ENCODE assay signal across 1 cellular context in the genomic region with DNA sequence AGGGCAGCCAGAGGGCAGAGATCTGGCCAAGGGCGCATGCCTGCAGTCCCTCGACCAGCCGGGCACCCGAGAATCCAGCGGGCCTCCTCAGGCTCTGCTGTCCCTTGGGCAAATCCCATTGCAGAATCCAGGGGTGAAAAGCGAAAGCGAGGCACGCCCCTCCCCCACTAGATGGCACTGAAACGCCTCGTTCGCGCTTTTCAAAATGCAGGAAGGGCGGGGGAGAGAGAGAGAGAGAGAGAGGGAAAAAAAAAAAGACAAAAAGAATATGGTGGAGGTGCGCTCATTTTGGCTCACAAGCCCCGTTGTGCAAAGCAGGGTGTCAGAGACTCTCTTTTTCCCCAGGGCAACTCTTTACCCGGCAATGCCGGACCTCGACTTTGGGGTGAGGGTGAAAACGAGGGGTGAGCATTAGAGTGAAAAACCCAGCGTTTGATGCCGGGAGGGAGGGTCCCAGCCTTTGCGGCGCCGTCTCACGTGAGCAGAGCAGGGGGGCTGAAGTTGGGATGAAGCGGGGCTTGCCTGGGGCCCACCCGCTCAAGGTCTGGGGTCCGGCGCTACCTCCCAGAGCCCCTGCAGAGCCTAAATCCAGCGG.
TF ChIP-seq lines count a peak whose summit lies in the region.

No MANE protein-coding gene starts in this region.

TF ChIP-seq in WTC11, 78 proteins besides CTCF, POLR2A, EP300 and RAD21 (continued from another document):
- TF ChIP-seq, protein P1, sequence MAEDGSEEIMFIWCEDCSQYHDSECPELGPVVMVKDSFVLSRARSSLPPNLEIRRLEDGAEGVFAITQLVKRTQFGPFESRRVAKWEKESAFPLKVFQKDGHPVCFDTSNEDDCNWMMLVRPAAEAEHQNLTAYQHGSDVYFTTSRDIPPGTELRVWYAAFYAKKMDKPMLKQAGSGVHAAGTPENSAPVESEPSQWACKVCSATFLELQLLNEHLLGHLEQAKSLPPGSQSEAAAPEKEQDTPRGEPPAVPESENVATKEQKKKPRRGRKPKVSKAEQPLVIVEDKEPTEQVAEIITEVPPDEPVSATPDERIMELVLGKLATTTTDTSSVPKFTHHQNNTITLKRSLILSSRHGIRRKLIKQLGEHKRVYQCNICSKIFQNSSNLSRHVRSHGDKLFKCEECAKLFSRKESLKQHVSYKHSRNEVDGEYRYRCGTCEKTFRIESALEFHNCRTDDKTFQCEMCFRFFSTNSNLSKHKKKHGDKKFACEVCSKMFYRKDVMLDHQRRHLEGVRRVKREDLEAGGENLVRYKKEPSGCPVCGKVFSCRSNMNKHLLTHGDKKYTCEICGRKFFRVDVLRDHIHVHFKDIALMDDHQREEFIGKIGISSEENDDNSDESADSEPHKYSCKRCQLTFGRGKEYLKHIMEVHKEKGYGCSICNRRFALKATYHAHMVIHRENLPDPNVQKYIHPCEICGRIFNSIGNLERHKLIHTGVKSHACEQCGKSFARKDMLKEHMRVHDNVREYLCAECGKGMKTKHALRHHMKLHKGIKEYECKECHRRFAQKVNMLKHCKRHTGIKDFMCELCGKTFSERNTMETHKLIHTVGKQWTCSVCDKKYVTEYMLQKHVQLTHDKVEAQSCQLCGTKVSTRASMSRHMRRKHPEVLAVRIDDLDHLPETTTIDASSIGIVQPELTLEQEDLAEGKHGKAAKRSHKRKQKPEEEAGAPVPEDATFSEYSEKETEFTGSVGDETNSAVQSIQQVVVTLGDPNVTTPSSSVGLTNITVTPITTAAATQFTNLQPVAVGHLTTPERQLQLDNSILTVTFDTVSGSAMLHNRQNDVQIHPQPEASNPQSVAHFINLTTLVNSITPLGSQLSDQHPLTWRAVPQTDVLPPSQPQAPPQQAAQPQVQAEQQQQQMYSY (CRISPR knock-in tag; IDR thresholded peaks at IDR 0.05) = no peak
- TF ChIP-seq, protein P2, sequence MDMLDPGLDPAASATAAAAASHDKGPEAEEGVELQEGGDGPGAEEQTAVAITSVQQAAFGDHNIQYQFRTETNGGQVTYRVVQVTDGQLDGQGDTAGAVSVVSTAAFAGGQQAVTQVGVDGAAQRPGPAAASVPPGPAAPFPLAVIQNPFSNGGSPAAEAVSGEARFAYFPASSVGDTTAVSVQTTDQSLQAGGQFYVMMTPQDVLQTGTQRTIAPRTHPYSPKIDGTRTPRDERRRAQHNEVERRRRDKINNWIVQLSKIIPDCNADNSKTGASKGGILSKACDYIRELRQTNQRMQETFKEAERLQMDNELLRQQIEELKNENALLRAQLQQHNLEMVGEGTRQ (CRISPR knock-in tag; IDR thresholded peaks at IDR 0.05) = peak; percentile 68
- no peak for TF ChIP-seq RELA (CRISPR knock-in tag; IDR thresholded peaks at IDR 0.05; ENCODE audit: borderline replicate concordance)
- TF ChIP-seq, protein P3, sequence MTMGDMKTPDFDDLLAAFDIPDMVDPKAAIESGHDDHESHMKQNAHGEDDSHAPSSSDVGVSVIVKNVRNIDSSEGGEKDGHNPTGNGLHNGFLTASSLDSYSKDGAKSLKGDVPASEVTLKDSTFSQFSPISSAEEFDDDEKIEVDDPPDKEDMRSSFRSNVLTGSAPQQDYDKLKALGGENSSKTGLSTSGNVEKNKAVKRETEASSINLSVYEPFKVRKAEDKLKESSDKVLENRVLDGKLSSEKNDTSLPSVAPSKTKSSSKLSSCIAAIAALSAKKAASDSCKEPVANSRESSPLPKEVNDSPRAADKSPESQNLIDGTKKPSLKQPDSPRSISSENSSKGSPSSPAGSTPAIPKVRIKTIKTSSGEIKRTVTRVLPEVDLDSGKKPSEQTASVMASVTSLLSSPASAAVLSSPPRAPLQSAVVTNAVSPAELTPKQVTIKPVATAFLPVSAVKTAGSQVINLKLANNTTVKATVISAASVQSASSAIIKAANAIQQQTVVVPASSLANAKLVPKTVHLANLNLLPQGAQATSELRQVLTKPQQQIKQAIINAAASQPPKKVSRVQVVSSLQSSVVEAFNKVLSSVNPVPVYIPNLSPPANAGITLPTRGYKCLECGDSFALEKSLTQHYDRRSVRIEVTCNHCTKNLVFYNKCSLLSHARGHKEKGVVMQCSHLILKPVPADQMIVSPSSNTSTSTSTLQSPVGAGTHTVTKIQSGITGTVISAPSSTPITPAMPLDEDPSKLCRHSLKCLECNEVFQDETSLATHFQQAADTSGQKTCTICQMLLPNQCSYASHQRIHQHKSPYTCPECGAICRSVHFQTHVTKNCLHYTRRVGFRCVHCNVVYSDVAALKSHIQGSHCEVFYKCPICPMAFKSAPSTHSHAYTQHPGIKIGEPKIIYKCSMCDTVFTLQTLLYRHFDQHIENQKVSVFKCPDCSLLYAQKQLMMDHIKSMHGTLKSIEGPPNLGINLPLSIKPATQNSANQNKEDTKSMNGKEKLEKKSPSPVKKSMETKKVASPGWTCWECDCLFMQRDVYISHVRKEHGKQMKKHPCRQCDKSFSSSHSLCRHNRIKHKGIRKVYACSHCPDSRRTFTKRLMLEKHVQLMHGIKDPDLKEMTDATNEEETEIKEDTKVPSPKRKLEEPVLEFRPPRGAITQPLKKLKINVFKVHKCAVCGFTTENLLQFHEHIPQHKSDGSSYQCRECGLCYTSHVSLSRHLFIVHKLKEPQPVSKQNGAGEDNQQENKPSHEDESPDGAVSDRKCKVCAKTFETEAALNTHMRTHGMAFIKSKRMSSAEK (CRISPR knock-in tag; IDR thresholded peaks at IDR 0.05; ENCODE audit: borderline replicate concordance) = no peak
- TF ChIP-seq ETV6 (CRISPR knock-in tag; IDR thresholded peaks at IDR 0.05) = no peak
- TF ChIP-seq SMAD4 (CRISPR knock-in tag; IDR thresholded peaks at IDR 0.05) = no peak
- no peak for TF ChIP-seq JUN (CRISPR knock-in tag; IDR thresholded peaks at IDR 0.05)
- TF ChIP-seq FOXJ3 (CRISPR knock-in tag; IDR thresholded peaks at IDR 0.05; ENCODE audit: borderline replicate concordance) = no peak
- TF ChIP-seq, protein P4, sequence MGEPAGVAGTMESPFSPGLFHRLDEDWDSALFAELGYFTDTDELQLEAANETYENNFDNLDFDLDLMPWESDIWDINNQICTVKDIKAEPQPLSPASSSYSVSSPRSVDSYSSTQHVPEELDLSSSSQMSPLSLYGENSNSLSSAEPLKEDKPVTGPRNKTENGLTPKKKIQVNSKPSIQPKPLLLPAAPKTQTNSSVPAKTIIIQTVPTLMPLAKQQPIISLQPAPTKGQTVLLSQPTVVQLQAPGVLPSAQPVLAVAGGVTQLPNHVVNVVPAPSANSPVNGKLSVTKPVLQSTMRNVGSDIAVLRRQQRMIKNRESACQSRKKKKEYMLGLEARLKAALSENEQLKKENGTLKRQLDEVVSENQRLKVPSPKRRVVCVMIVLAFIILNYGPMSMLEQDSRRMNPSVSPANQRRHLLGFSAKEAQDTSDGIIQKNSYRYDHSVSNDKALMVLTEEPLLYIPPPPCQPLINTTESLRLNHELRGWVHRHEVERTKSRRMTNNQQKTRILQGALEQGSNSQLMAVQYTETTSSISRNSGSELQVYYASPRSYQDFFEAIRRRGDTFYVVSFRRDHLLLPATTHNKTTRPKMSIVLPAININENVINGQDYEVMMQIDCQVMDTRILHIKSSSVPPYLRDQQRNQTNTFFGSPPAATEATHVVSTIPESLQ (CRISPR knock-in tag; IDR thresholded peaks at IDR 0.05) = no peak
- no peak for TF ChIP-seq FOXP1 (CRISPR knock-in tag; IDR thresholded peaks at IDR 0.05; ENCODE audit: borderline replicate concordance)
- TF ChIP-seq, protein P5, sequence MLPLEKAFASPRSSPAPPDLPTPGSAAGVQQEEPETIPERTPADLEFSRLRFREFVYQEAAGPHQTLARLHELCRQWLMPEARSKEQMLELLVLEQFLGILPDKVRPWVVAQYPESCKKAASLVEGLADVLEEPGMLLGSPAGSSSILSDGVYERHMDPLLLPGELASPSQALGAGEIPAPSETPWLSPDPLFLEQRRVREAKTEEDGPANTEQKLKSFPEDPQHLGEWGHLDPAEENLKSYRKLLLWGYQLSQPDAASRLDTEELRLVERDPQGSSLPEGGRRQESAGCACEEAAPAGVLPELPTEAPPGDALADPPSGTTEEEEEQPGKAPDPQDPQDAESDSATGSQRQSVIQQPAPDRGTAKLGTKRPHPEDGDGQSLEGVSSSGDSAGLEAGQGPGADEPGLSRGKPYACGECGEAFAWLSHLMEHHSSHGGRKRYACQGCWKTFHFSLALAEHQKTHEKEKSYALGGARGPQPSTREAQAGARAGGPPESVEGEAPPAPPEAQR (CRISPR knock-in tag; IDR thresholded peaks at IDR 0.05) = no peak
- TF ChIP-seq, protein P6, sequence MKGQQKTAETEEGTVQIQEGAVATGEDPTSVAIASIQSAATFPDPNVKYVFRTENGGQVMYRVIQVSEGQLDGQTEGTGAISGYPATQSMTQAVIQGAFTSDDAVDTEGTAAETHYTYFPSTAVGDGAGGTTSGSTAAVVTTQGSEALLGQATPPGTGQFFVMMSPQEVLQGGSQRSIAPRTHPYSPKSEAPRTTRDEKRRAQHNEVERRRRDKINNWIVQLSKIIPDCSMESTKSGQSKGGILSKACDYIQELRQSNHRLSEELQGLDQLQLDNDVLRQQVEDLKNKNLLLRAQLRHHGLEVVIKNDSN (CRISPR knock-in tag; IDR thresholded peaks at IDR 0.05) = peak; percentile 74; the same call in 1 of the 2 replicates
- TF ChIP-seq, protein P7, sequence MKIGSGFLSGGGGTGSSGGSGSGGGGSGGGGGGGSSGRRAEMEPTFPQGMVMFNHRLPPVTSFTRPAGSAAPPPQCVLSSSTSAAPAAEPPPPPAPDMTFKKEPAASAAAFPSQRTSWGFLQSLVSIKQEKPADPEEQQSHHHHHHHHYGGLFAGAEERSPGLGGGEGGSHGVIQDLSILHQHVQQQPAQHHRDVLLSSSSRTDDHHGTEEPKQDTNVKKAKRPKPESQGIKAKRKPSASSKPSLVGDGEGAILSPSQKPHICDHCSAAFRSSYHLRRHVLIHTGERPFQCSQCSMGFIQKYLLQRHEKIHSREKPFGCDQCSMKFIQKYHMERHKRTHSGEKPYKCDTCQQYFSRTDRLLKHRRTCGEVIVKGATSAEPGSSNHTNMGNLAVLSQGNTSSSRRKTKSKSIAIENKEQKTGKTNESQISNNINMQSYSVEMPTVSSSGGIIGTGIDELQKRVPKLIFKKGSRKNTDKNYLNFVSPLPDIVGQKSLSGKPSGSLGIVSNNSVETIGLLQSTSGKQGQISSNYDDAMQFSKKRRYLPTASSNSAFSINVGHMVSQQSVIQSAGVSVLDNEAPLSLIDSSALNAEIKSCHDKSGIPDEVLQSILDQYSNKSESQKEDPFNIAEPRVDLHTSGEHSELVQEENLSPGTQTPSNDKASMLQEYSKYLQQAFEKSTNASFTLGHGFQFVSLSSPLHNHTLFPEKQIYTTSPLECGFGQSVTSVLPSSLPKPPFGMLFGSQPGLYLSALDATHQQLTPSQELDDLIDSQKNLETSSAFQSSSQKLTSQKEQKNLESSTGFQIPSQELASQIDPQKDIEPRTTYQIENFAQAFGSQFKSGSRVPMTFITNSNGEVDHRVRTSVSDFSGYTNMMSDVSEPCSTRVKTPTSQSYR (CRISPR knock-in tag; IDR thresholded peaks at IDR 0.05) = peak; percentile 67; the same call in 1 of the 2 replicates
- TF ChIP-seq ZNF423 (CRISPR knock-in tag; IDR thresholded peaks at IDR 0.05) = no peak
- TF ChIP-seq, protein P8, sequence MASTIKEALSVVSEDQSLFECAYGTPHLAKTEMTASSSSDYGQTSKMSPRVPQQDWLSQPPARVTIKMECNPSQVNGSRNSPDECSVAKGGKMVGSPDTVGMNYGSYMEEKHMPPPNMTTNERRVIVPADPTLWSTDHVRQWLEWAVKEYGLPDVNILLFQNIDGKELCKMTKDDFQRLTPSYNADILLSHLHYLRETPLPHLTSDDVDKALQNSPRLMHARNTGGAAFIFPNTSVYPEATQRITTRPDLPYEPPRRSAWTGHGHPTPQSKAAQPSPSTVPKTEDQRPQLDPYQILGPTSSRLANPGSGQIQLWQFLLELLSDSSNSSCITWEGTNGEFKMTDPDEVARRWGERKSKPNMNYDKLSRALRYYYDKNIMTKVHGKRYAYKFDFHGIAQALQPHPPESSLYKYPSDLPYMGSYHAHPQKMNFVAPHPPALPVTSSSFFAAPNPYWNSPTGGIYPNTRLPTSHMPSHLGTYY (CRISPR knock-in tag; IDR thresholded peaks at IDR 0.05) = no peak
- TF ChIP-seq ZNF232 (CRISPR knock-in tag; IDR thresholded peaks at IDR 0.05) = peak; percentile 56; the same call in 1 of the 2 replicates
- TF ChIP-seq, protein P9, sequence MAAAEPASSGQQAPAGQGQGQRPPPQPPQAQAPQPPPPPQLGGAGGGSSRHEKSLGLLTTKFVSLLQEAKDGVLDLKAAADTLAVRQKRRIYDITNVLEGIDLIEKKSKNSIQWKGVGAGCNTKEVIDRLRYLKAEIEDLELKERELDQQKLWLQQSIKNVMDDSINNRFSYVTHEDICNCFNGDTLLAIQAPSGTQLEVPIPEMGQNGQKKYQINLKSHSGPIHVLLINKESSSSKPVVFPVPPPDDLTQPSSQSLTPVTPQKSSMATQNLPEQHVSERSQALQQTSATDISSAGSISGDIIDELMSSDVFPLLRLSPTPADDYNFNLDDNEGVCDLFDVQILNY (CRISPR knock-in tag; IDR thresholded peaks at IDR 0.05) = no peak
- TF ChIP-seq, protein P10, sequence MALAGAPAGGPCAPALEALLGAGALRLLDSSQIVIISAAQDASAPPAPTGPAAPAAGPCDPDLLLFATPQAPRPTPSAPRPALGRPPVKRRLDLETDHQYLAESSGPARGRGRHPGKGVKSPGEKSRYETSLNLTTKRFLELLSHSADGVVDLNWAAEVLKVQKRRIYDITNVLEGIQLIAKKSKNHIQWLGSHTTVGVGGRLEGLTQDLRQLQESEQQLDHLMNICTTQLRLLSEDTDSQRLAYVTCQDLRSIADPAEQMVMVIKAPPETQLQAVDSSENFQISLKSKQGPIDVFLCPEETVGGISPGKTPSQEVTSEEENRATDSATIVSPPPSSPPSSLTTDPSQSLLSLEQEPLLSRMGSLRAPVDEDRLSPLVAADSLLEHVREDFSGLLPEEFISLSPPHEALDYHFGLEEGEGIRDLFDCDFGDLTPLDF (CRISPR knock-in tag; IDR thresholded peaks at IDR 0.05) = no peak
